1 cellular context compared by ENCODE assay signal in the genomic region with DNA sequence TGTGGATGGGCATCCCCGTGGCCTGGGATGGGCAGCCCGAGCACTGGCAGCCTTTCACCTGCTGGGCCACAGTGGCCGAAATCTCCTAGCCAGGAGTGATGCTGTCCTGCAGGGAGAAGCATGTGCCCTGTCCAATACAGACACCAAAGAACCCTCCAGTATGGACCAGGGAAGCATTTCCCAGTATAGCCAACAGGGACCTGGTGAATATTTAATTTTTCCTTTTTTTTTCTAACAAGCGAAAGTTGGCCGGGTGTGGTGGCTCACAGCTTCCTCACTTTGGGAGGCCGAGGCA.
A peak's percentile ranks its signal among the peaks of the same experiment; 100 is the strongest.
TF ChIP-seq lines count a peak whose summit lies in the region.

No MANE protein-coding gene starts in this region.

TF ChIP-seq in HepG2, 621 proteins besides CTCF, POLR2A, EP300 and RAD21:
- TF ChIP-seq, protein P1, sequence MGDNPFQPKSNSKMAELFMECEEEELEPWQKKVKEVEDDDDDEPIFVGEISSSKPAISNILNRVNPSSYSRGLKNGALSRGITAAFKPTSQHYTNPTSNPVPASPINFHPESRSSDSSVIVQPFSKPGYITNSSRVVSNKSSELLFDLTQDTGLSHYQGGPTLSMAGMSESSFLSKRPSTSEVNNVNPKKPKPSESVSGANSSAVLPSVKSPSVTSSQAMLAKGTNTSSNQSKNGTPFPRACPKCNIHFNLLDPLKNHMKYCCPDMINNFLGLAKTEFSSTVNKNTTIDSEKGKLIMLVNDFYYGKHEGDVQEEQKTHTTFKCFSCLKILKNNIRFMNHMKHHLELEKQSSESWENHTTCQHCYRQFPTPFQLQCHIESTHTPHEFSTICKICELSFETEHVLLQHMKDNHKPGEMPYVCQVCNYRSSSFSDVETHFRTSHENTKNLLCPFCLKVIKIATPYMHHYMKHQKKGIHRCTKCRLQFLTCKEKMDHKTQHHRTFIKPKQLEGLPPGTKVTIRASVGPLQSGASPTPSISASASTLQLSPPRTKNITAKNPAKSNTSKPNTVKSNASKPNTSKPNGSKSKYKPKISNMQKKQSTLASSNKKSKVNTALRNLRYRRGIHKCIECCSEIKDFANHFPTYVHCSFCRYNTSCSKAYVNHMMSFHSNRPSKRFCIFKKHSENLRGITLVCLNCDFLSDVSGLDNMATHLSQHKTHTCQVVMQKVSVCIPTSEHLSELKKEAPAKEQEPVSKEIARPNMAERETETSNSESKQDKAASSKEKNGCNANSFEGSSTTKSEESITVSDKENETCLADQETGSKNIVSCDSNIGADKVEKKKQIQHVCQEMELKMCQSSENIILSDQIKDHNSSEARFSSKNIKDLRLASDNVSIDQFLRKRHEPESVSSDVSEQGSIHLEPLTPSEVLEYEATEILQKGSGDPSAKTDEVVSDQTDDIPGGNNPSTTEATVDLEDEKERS (CRISPR knock-in tag; IDR thresholded peaks at IDR 0.05), result no peak
- TF ChIP-seq, protein P2, sequence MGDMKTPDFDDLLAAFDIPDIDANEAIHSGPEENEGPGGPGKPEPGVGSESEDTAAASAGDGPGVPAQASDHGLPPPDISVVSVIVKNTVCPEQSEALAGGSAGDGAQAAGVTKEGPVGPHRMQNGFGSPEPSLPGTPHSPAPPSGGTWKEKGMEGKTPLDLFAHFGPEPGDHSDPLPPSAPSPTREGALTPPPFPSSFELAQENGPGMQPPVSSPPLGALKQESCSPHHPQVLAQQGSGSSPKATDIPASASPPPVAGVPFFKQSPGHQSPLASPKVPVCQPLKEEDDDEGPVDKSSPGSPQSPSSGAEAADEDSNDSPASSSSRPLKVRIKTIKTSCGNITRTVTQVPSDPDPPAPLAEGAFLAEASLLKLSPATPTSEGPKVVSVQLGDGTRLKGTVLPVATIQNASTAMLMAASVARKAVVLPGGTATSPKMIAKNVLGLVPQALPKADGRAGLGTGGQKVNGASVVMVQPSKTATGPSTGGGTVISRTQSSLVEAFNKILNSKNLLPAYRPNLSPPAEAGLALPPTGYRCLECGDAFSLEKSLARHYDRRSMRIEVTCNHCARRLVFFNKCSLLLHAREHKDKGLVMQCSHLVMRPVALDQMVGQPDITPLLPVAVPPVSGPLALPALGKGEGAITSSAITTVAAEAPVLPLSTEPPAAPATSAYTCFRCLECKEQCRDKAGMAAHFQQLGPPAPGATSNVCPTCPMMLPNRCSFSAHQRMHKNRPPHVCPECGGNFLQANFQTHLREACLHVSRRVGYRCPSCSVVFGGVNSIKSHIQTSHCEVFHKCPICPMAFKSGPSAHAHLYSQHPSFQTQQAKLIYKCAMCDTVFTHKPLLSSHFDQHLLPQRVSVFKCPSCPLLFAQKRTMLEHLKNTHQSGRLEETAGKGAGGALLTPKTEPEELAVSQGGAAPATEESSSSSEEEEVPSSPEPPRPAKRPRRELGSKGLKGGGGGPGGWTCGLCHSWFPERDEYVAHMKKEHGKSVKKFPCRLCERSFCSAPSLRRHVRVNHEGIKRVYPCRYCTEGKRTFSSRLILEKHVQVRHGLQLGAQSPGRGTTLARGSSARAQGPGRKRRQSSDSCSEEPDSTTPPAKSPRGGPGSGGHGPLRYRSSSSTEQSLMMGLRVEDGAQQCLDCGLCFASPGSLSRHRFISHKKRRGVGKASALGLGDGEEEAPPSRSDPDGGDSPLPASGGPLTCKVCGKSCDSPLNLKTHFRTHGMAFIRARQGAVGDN (CRISPR knock-in tag; IDR thresholded peaks at IDR 0.05), result peak; percentile 13; the same call in 1 of the 2 replicates
- no peak for TF ChIP-seq KLF16 (CRISPR knock-in tag; IDR thresholded peaks at IDR 0.05)
